19 cellular contexts compared by ENCODE assay signal in genomic region chr11:132200303-132200936, GRCh38.
"Had no signal": no experiment of that assay in that cellular context is flagged by ENCODE, and none has a peak within 500 bp of the region (broad histone marks: within the 10 kb centered on the region; RNA-seq: fewer than 3 reads in every experiment).

No MANE protein-coding gene starts in this region.

- H3K27ac Mint-ChIP-seq: activated naive CD4-positive, alpha-beta T cell treated with anti-CD3 and anti-CD28 coated beads, Interleukin-2, amount 50 U/mL, for 72 hours; naive thymus-derived CD8-positive, alpha-beta T cell; stimulated activated memory B cell treated with anti-CD40 and anti-IgM and Interleukin-4, amounts not matched to agents 10 μg/mL and 1 μg/mL and 100 μg/mL, for 72 hours had no signal

- H3K4me1 Mint-ChIP-seq: naive thymus-derived CD8-positive, alpha-beta T cell; stimulated activated memory B cell treated with anti-CD40 and anti-IgM and Interleukin-4, amounts not matched to agents 10 μg/mL and 1 μg/mL and 100 μg/mL, for 72 hours had no signal

- H3K4me3 Mint-ChIP-seq: naive thymus-derived CD8-positive, alpha-beta T cell; stimulated activated memory B cell treated with anti-CD40 and anti-IgM and Interleukin-4, amounts not matched to agents 10 μg/mL and 1 μg/mL and 100 μg/mL, for 72 hours had no signal

- H3K36me3 ChIP-seq: tibial artery, vagina had no signal

- H3K9me3 ChIP-seq: body of pancreas, tibial artery, vagina had no signal

- H3K4me1 ChIP-seq: body of pancreas, tibial artery, vagina had no signal

- H3K27me3 ChIP-seq: body of pancreas, tibial artery, vagina had no signal

- ATAC-seq: activated CD4-positive, CD25-positive, alpha-beta regulatory T cell treated with anti-CD3 and anti-CD28 coated beads, Interleukin-2, amount 50 U/mL, for 24 hours; activated naive CD4-positive, alpha-beta T cell treated with anti-CD3 and anti-CD28 coated beads, Interleukin-2, amount 50 U/mL, for 72 hours; body of pancreas; naive thymus-derived CD8-positive, alpha-beta T cell; right cardiac atrium; stimulated activated memory B cell treated with anti-CD40 and anti-IgM and Interleukin-4, amounts not matched to agents 10 μg/mL and 1 μg/mL and 100 μg/mL, for 72 hours had no signal

- H3K36me3 Mint-ChIP-seq: activated naive CD4-positive, alpha-beta T cell treated with anti-CD3 and anti-CD28 coated beads, Interleukin-2, amount 50 U/mL, for 72 hours; naive thymus-derived CD8-positive, alpha-beta T cell; stimulated activated memory B cell treated with anti-CD40 and anti-IgM and Interleukin-4, amounts not matched to agents 10 μg/mL and 1 μg/mL and 100 μg/mL, for 72 hours had no signal

- H3K27ac ChIP-seq: body of pancreas, tibial artery, vagina had no signal

- H3K4me3 ChIP-seq: body of pancreas, lung, tibial artery, vagina had no signal

- DNase-seq: activated CD4-positive, alpha-beta T cell treated with anti-CD3 and anti-CD28 coated beads, Interleukin-2, amount 50 U/mL, for 4 hours; activated effector memory CD4-positive, alpha-beta T cell treated with Interleukin-2 at 50 U/mL for 16 hours; activated T-cell treated with anti-CD3 and anti-CD28 coated beads, Interleukin-2, amount 50 U/mL, for 1 hour; amniotic stem cell; body of pancreas; central memory CD4-positive, alpha-beta T cell; cortex of kidney; effector memory CD4-positive, alpha-beta T cell; erythroblast; hippocampal formation; naive thymus-derived CD8-positive, alpha-beta T cell; posterior cingulate gyrus; right cardiac atrium; tibial artery had no signal

- H3K27me3 Mint-ChIP-seq: stimulated activated memory B cell treated with anti-CD40 and anti-IgM and Interleukin-4, amounts not matched to agents 10 μg/mL and 1 μg/mL and 100 μg/mL, for 72 hours had no signal
